Comparison of ENCODE assay signal across 8 cellular contexts in the genomic region with DNA sequence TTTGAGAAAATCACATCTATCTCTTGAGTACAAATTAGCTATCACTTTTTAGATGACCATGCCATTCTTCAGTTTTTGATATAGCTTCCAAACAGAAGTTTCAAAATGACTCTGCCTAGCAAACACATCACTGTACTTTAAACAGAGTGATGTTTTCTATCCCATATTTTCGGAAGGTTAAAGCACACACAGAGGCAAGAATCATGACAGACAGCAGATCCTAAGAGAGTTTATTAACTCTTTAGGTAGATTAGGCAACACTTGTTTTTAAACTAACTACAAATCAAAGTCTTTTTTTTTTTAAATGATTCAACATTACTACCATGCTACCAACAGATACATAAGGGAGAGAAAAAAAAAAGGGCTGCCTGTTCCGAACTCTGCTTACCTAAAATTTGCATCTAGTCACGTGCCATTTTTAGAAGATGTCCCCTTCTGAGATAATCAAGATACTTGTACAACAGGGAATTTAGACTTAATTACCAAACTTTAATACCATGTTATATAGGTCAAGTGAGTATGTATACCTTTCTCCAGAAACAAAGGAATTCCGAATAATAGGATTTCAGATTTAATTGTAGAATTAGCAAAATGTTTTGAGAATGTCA. TPM values are rescaled to one million over a fixed set of nuclear protein-coding genes. Genes with fewer than 3 reads are reported as not detected.
DNase-seq lines count a peak whose midpoint lies in the region; ATAC-seq, FAIRE-seq and TF ChIP-seq lines count a peak whose summit lies in the region.

No MANE protein-coding gene starts in this region.

- 42 to 46% methylated on average over 4 of the region's 4 CpGs for WGBS in upper lobe of left lung, 2 donors

- H3K79me2 ChIP-seq in astrocyte (ENCODE audit: insufficient read depth, low read length) = peaks cover 77% of the 10 kb centered on the region

- no peak for TF ChIP-seq CTCF in breast epithelium (IDR thresholded peaks at IDR 0.05)
- no peak for TF ChIP-seq CTCF in MCF 10A (IDR thresholded peaks at IDR 0.05; ENCODE audit: unreplicated experiment)
- TF ChIP-seq CTCF in astrocyte (IDR thresholded peaks at IDR 0.05; ENCODE audit: insufficient read depth, low read depth, low read length) = no peak
- no peak for TF ChIP-seq CTCF in lower lobe of right lung (IDR thresholded peaks at IDR 0.05)
- no peak for TF ChIP-seq CTCF in upper lobe of left lung (IDR thresholded peaks at IDR 0.05)

- no peak overlapping the region for H2AFZ ChIP-seq in astrocyte (ENCODE audit: low read depth, low read length)

- no peak for TF ChIP-seq EP300 in upper lobe of left lung (IDR thresholded peaks at IDR 0.05)

- H3K27ac Mint-ChIP-seq in MCF 10A (ENCODE audit: low read depth, unreplicated experiment) (no peak overlapping the region), astrocyte (ENCODE audit: unreplicated experiment) (peak overlapping the region; percentile 15)

- no peaks in the 10 kb centered on the region for H3K27me3 Mint-ChIP-seq in MCF 10A (ENCODE audit: insufficient read depth, unreplicated experiment)
- no peaks in the 10 kb centered on the region for H3K27me3 Mint-ChIP-seq in astrocyte (ENCODE audit: low read depth, unreplicated experiment)

- CTCF ChIA-PET in MCF 10A (lab: Yijun Ruan, JAX) = interaction anchor here (0.6 to 2.1 kb wide), 8 partner anchors 25 to 531 kb away, joined by 3 to 8 read pairs (median 3); no protein-coding TSS in a partner anchor

- DNase-seq in breast epithelium (ENCODE audit: low spot score in 2 of 2) (no peak), MCF 10A (ENCODE audit: unreplicated experiment) (no peak), astrocyte (ENCODE audit: low read depth) (no peak), lower lobe of right lung (no peak), upper lobe of left lung (no peak), NCI-H524 (lab: John Stamatoyannopoulos, UW) (no peak), RKO (ENCODE audit: low spot score) (no peak), NCI-H1436 treated with DMSO at 0.1 percent for 48 hours (lab: John Stamatoyannopoulos, UW) (no peak)

- no TSS peak for BruUV-seq in MCF 10A (replicated peaks; lab: Mats Ljungman, UMichigan)

- H4K20me1 ChIP-seq in astrocyte (ENCODE audit: insufficient read depth, low read length) = peaks cover 38% of the 10 kb centered on the region

- intact Hi-C loops in breast epithelium (cut with DNase I; ENCODE audit: low total_unique reads) = no loop called here
- intact Hi-C loops in MCF 10A (cut with micrococcal nuclease) = loop anchor here (5.0 to 10.0 kb wide), 2 partner anchors 139 to 174 kb away; no protein-coding TSS in a partner anchor
- intact Hi-C loops in lower lobe of right lung (cut with DNase I) = loop anchor here (10.0 kb wide), 1 partner anchor 156 kb away; no protein-coding TSS in a partner anchor

- no peak for FAIRE-seq in astrocyte (lab: Jason Lieb, UNC)

- H3K9me3 ChIP-seq in breast epithelium (no peaks in the 10 kb centered on the region), astrocyte (ENCODE audit: insufficient read depth, low read depth, low read length) (no peaks in the 10 kb centered on the region), lower lobe of right lung (no peaks in the 10 kb centered on the region), upper lobe of left lung (no peaks in the 10 kb centered on the region)

- H3K9me3 Mint-ChIP-seq in MCF 10A (ENCODE audit: unreplicated experiment) (no peaks in the 10 kb centered on the region), astrocyte (ENCODE audit: unreplicated experiment) (no peaks in the 10 kb centered on the region)

- no peaks in the 10 kb centered on the region for H3K4me1 ChIP-seq in breast epithelium
- peaks cover 6% of the 10 kb centered on the region for H3K4me1 ChIP-seq in astrocyte (ENCODE audit: insufficient read depth, low read length)
- H3K4me1 ChIP-seq in lower lobe of right lung = peaks cover 56% of the 10 kb centered on the region
- peaks cover 17 to 42% (median 29%) of the 10 kb centered on the region in 4 donors for H3K4me1 ChIP-seq in upper lobe of left lung

- H3K36me3 Mint-ChIP-seq in MCF 10A (ENCODE audit: insufficient read depth, unreplicated experiment) = no peaks in the 10 kb centered on the region
- no peaks in the 10 kb centered on the region for H3K36me3 Mint-ChIP-seq in astrocyte (ENCODE audit: low read depth, unreplicated experiment)

- no peak for ATAC-seq in lower lobe of right lung
- ATAC-seq in upper lobe of left lung (ENCODE audit: low FRiP score in 2 of 2) = no peak

- peak overlapping the region; percentile 98 for H3K4me2 ChIP-seq in astrocyte (ENCODE audit: low read length)

- H3K27ac ChIP-seq in breast epithelium (peak overlapping the region; percentile 97 to 98), astrocyte (ENCODE audit: low read depth, low read length) (no peak overlapping the region), lower lobe of right lung (peak overlapping the region; percentile 95), upper lobe of left lung (peak overlapping the region in 3 of 4 donors; percentile 92 to 97 (median 97))

- H3K27me3 ChIP-seq in breast epithelium = no peaks in the 10 kb centered on the region
- H3K27me3 ChIP-seq in astrocyte (ENCODE audit: insufficient read depth, low read length) = no peaks in the 10 kb centered on the region
- no peaks in the 10 kb centered on the region for H3K27me3 ChIP-seq in lower lobe of right lung (ENCODE audit: low read depth)
- H3K27me3 ChIP-seq in upper lobe of left lung = no peaks in the 10 kb centered on the region

- H3K9ac ChIP-seq in astrocyte (ENCODE audit: low read length) = no peak overlapping the region

- H3K36me3 ChIP-seq in breast epithelium (no peaks in the 10 kb centered on the region), astrocyte (ENCODE audit: insufficient read depth, low read length) (no peaks in the 10 kb centered on the region), lower lobe of right lung (no peaks in the 10 kb centered on the region), upper lobe of left lung (no peaks in the 10 kb centered on the region)

- no peak overlapping the region for H3K4me3 Mint-ChIP-seq in MCF 10A (ENCODE audit: unreplicated experiment)
- peak overlapping the region; percentile 96 for H3K4me3 Mint-ChIP-seq in astrocyte (ENCODE audit: unreplicated experiment)

- POLR2A ChIA-PET in MCF 10A (lab: Yijun Ruan, JAX) = interaction anchor here (0.7 to 0.9 kb wide), 2 partner anchors 32 to 92 kb away, joined by 3 read pairs; no protein-coding TSS in a partner anchor

- H3K4me3 ChIP-seq in breast epithelium (peak overlapping the region; percentile 13 to 93 (median 85)), astrocyte (ENCODE audit: insufficient read depth, low read depth, low read length) (peak overlapping the region; percentile 89), lower lobe of right lung (peak overlapping the region; percentile 82), upper lobe of left lung (peak overlapping the region; percentile 68 to 78 (median 72))

- no peak for TF ChIP-seq POLR2A in breast epithelium (IDR thresholded peaks at IDR 0.05)
- peak in 1 of 4 donors; percentile 13 for TF ChIP-seq POLR2A in upper lobe of left lung (IDR thresholded peaks at IDR 0.05)

- peaks cover 12% of the 10 kb centered on the region for H3K4me1 Mint-ChIP-seq in MCF 10A (ENCODE audit: insufficient read depth, unreplicated experiment)
- H3K4me1 Mint-ChIP-seq in astrocyte (ENCODE audit: low read depth, unreplicated experiment) = peaks cover 19% of the 10 kb centered on the region

RNA-seq across cellular contexts. Expression of a gene that starts 2.7 kb away (rescaled TPM):
- total RNA-seq in breast epithelium = 10 to 100 TPM; 81.3 to 96.2 (median 92.1) TPM
- total RNA-seq in MCF 10A (2022) = 65.4 and 66.8 TPM in 2 replicates
- 148 and 152 TPM in 2 replicates for total RNA-seq in astrocyte
- total RNA-seq in lower lobe of right lung = 95.3 TPM
- total RNA-seq in upper lobe of left lung = 100 to 1,000 TPM in 2 of 6 donors, 10 to 100 TPM in 4; 81.3 to 125 (median 95.4) TPM
